Comparison of ENCODE assay signal across 14 cellular contexts in genomic region chr22:19394274-19395050, GRCh38. TPM values are rescaled to one million over a fixed set of nuclear protein-coding genes. Genes with fewer than 3 reads are reported as not detected.
DNase-seq lines count a peak whose midpoint lies in the region; ATAC-seq and TF ChIP-seq lines count a peak whose summit lies in the region.
"Had no signal": no experiment of that assay in that cellular context is flagged by ENCODE, and none has a peak within 500 bp of the region (broad histone marks: within the 10 kb centered on the region; RNA-seq: fewer than 3 reads in every experiment).

No MANE protein-coding gene starts in this region.

- H4K20me1 ChIP-seq in hepatocyte (ENCODE audit: insufficient read depth, poor library complexity, severe bottlenecking): no peaks in the 10 kb centered on the region
- no peaks in the 10 kb centered on the region for H4K20me1 ChIP-seq in osteoblast (ENCODE audit: insufficient read depth, low read length)

- no peaks in the 10 kb centered on the region for H3K9me2 ChIP-seq in hepatocyte (replicated peaks; ENCODE audit: insufficient read depth)

- no peaks in the 10 kb centered on the region for H3K9me3 Mint-ChIP-seq in nephron progenitor cell
- H3K9me3 Mint-ChIP-seq: CD8-positive, alpha-beta memory T cell; HFFc6 had no signal

- H3K36me3 Mint-ChIP-seq in nephron progenitor cell (ENCODE audit: low read depth): peaks cover 41% of the 10 kb centered on the region

- H3K4me2 ChIP-seq in hepatocyte: no peak overlapping the region
- H3K4me2 ChIP-seq in osteoblast (ENCODE audit: insufficient read depth, low read length): no peak overlapping the region
- H3K4me2 ChIP-seq: BLaER1 had no signal

- peak overlapping the region; percentile 37 for H3K27ac Mint-ChIP-seq in nephron progenitor cell
- H3K27ac Mint-ChIP-seq: HFFc6 had no signal

- H3K36me3 ChIP-seq in hepatocyte (replicated peaks; ENCODE audit: insufficient read depth, low read depth) (no peaks in the 10 kb centered on the region), lower lobe of right lung (peaks cover 100% of the 10 kb centered on the region), osteoblast (ENCODE audit: insufficient read depth, low read length) (peaks cover 76% of the 10 kb centered on the region)

- TF ChIP-seq CTCF in nephron progenitor cell (IDR thresholded peaks at IDR 0.05) (no peak), hepatocyte (IDR thresholded peaks at IDR 0.05; ENCODE audit: poor library complexity) (no peak), lower lobe of right lung (IDR thresholded peaks at IDR 0.05) (no peak), osteoblast (IDR thresholded peaks at IDR 0.05; ENCODE audit: extremely low read depth, low read depth, low read length) (no peak)

- H3K4me1 Mint-ChIP-seq in nephron progenitor cell: no peaks in the 10 kb centered on the region
- H3K4me1 Mint-ChIP-seq: CD8-positive, alpha-beta memory T cell had no signal

- H2AFZ ChIP-seq in hepatocyte (no peak overlapping the region), osteoblast (ENCODE audit: low read length) (no peak overlapping the region)

- no peak overlapping the region for H3K4me3 Mint-ChIP-seq in nephron progenitor cell
- H3K4me3 Mint-ChIP-seq: CD8-positive, alpha-beta memory T cell; HFFc6 had no signal

- WGBS in hepatocyte (ENCODE audit: low lambda C conversion rate, missing lambda C conversion rate): 97% methylated on average over 8 of the region's 8 CpGs

- H3K4me1 ChIP-seq in hepatocyte (ENCODE audit: insufficient read depth) (no peaks in the 10 kb centered on the region), lower lobe of right lung (no peaks in the 10 kb centered on the region), osteoblast (ENCODE audit: insufficient read depth, low read length) (no peaks in the 10 kb centered on the region)
- H3K4me1 ChIP-seq: BLaER1 had no signal

- H3K27me3 ChIP-seq in hepatocyte (no peaks in the 10 kb centered on the region), lower lobe of right lung (ENCODE audit: low read depth) (no peaks in the 10 kb centered on the region), osteoblast (ENCODE audit: insufficient read depth, low read length) (no peaks in the 10 kb centered on the region)
- H3K27me3 ChIP-seq: BLaER1 had no signal

- H3K9me3 ChIP-seq in hepatocyte (ENCODE audit: low read depth): no peaks in the 10 kb centered on the region
- no peaks in the 10 kb centered on the region for H3K9me3 ChIP-seq in lower lobe of right lung
- no peaks in the 10 kb centered on the region for H3K9me3 ChIP-seq in osteoblast (ENCODE audit: low read depth, low read length)
- H3K9me3 ChIP-seq: BLaER1 had no signal

- no peak overlapping the region for H3K4me3 ChIP-seq in hepatocyte
- H3K4me3 ChIP-seq in lower lobe of right lung: no peak overlapping the region
- no peak overlapping the region for H3K4me3 ChIP-seq in osteoblast (ENCODE audit: insufficient read depth, low read length)
- H3K4me3 ChIP-seq: BLaER1 had no signal

- intact Hi-C loops in lower lobe of right lung (cut with DNase I): no loop called here

- no peak overlapping the region for H3K27ac ChIP-seq in hepatocyte
- no peak overlapping the region for H3K27ac ChIP-seq in lower lobe of right lung
- H3K27ac ChIP-seq in osteoblast (ENCODE audit: low read depth, low read length): no peak overlapping the region
- H3K27ac ChIP-seq: BLaER1 had no signal

- no peaks in the 10 kb centered on the region for H3K79me2 ChIP-seq in hepatocyte
- H3K79me2 ChIP-seq in osteoblast (ENCODE audit: insufficient read depth, low read length): no peaks in the 10 kb centered on the region

- DNase-seq in activated CD8-positive, alpha-beta memory T cell treated with anti-CD3 and anti-CD28 coated beads, Interleukin-2, amount 50 U/mL, for 48 hours: peak; percentile 36
- no peak for DNase-seq in activated CD8-positive, alpha-beta memory T cell treated with anti-CD3 and anti-CD28 coated beads for 24 hours
- peak; percentile 32 for DNase-seq in cerebellum (ENCODE audit: low spot score)
- no peak for DNase-seq in nephron progenitor cell
- no peak for DNase-seq in hepatocyte (ENCODE audit: low spot score)
- no peak for DNase-seq in lower lobe of right lung
- DNase-seq in osteoblast (ENCODE audit: insufficient read length, low spot score, missing footprints): no peak
- DNase-seq: 8988T; AML-193; CD8-positive, alpha-beta memory T cell; DMS53; HCEC 1CT; HFFc6 had no signal

- ATAC-seq in lower lobe of right lung: no peak

- H3K27me3 Mint-ChIP-seq in nephron progenitor cell (ENCODE audit: low read depth, poor library complexity): no peaks in the 10 kb centered on the region
- H3K27me3 Mint-ChIP-seq: CD8-positive, alpha-beta memory T cell had no signal

RNA-seq across cellular contexts. Expression of gene HIRA, which starts 37.1 kb away (rescaled TPM):
- 19.7 TPM for total RNA-seq in cerebellum
- total RNA-seq in hepatocyte: 23.6 and 30.6 TPM in 2 replicates
- polyA plus RNA-seq in hepatocyte: 17.4 and 23.5 TPM in 2 replicates
- 27.9 TPM for total RNA-seq in lower lobe of right lung
- total RNA-seq in osteoblast: 19.2 and 22.1 TPM in 2 replicates

RNA-seq across cellular contexts. Expression of gene MRPL40, which starts 37.9 kb away (rescaled TPM):
- total RNA-seq in cerebellum (6.6 TPM), hepatocyte (25.9 and 28.1 TPM in 2 replicates), lower lobe of right lung (23.2 TPM), osteoblast (34.4 and 35.1 TPM in 2 replicates)
- polyA plus RNA-seq in hepatocyte: 57.6 and 62.9 TPM in 2 replicates

RNA-seq across cellular contexts. Expression of gene C22orf39, which starts 53.0 kb away (rescaled TPM):
- total RNA-seq in cerebellum: 42.0 TPM
- total RNA-seq in hepatocyte: 26.4 and 29.5 TPM in 2 replicates
- 29.0 and 32.4 TPM in 2 replicates for polyA plus RNA-seq in hepatocyte
- 36.4 TPM for total RNA-seq in lower lobe of right lung
- total RNA-seq in osteoblast: 14.8 and 15.0 TPM in 2 replicates

Comparison
In these comparisons a context has a peak if more than half of its experiments do, and no peak if none do; other contexts are left out.
1. DNase-seq: peak in activated CD8-positive, alpha-beta memory T cell treated with anti-CD3 and anti-CD28 coated beads, Interleukin-2, amount 50 U/mL, for 48 hours (single experiment) and cerebellum (single experiment); none in activated CD8-positive, alpha-beta memory T cell treated with anti-CD3 and anti-CD28 coated beads for 24 hours (single experiment), nephron progenitor cell (single experiment), hepatocyte (single experiment), lower lobe of right lung (single experiment) and osteoblast (single experiment).